Comparison of ENCODE assay signal across 2 cellular contexts in the genomic region with DNA sequence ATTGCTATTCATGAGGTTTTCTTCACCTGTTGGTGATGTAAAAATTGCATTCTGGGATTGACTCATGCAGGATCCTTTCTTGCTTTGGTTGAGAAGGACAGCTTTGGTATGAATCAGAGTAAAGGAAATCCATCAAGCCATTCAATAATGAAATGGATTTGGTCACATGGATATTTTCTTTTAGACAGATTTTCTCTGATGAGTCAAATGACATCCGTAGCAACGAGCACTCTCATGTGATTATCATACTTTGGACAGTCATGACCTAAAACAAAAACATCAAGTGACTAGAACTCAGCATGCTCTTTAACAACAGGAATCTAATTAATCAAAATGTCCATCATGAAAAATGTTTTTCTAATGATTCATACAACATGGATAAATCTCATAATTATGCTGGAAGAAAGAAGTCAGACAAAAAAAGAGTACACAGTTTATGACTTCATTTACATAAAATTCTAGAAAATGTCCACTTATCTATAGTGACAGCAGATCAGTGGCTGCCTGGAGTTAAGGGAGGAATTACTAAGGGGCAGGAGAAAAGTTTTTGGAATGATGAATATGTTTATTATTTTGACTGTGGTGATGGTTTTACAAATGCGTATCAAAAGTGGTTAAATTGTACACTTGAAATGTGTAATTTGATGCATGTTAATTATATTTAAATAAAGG.
TF ChIP-seq lines count a peak whose summit lies in the region.

No MANE protein-coding gene starts in this region.

TF ChIP-seq in HEK293, 187 proteins besides CTCF, POLR2A, EP300 and RAD21 (continued from another document and continues in another):
- TF ChIP-seq, protein P1, sequence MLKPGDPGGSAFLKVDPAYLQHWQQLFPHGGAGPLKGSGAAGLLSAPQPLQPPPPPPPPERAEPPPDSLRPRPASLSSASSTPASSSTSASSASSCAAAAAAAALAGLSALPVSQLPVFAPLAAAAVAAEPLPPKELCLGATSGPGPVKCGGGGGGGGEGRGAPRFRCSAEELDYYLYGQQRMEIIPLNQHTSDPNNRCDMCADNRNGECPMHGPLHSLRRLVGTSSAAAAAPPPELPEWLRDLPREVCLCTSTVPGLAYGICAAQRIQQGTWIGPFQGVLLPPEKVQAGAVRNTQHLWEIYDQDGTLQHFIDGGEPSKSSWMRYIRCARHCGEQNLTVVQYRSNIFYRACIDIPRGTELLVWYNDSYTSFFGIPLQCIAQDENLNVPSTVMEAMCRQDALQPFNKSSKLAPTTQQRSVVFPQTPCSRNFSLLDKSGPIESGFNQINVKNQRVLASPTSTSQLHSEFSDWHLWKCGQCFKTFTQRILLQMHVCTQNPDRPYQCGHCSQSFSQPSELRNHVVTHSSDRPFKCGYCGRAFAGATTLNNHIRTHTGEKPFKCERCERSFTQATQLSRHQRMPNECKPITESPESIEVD (tag by site-specific recombination; IDR thresholded peaks at IDR 0.05): peak; percentile 84
- TF ChIP-seq ZNF366 (tag by site-specific recombination; conservative IDR thresholded peaks at IDR 0.05): peak; percentile 70; the same call in 1 of the 2 replicates
- no peak for TF ChIP-seq HOXA7 (CRISPR knock-in tag; IDR thresholded peaks at IDR 0.05; ENCODE audit: borderline replicate concordance)
- TF ChIP-seq YY1 (tag by site-specific recombination; IDR thresholded peaks at IDR 0.05): no peak
- TF ChIP-seq, protein P2, sequence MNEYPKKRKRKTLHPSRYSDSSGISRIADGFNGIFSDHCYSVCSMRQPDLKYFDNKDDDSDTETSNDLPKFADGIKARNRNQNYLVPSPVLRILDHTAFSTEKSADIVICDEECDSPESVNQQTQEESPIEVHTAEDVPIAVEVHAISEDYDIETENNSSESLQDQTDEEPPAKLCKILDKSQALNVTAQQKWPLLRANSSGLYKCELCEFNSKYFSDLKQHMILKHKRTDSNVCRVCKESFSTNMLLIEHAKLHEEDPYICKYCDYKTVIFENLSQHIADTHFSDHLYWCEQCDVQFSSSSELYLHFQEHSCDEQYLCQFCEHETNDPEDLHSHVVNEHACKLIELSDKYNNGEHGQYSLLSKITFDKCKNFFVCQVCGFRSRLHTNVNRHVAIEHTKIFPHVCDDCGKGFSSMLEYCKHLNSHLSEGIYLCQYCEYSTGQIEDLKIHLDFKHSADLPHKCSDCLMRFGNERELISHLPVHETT (tag by site-specific recombination; IDR thresholded peaks at IDR 0.05): 0 out of 2 replicates have a peak, but pooled peaks have one; percentile 22
- TF ChIP-seq ZFP37 (tag by site-specific recombination; IDR thresholded peaks at IDR 0.05): no peak
- no peak for TF ChIP-seq WT1 (tag by site-specific recombination; IDR thresholded peaks at IDR 0.05)
- no peak for TF ChIP-seq ZNF114 (tag by site-specific recombination; IDR thresholded peaks at IDR 0.05)
- 0 out of 2 replicates have a peak, but pooled peaks have one; percentile 18 for TF ChIP-seq SP7 (tag by site-specific recombination; IDR thresholded peaks at IDR 0.05)
- TF ChIP-seq, protein P3, sequence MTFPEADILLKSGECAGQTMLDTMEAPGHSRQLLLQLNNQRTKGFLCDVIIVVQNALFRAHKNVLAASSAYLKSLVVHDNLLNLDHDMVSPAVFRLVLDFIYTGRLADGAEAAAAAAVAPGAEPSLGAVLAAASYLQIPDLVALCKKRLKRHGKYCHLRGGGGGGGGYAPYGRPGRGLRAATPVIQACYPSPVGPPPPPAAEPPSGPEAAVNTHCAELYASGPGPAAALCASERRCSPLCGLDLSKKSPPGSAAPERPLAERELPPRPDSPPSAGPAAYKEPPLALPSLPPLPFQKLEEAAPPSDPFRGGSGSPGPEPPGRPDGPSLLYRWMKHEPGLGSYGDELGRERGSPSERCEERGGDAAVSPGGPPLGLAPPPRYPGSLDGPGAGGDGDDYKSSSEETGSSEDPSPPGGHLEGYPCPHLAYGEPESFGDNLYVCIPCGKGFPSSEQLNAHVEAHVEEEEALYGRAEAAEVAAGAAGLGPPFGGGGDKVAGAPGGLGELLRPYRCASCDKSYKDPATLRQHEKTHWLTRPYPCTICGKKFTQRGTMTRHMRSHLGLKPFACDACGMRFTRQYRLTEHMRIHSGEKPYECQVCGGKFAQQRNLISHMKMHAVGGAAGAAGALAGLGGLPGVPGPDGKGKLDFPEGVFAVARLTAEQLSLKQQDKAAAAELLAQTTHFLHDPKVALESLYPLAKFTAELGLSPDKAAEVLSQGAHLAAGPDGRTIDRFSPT (tag by site-specific recombination; IDR thresholded peaks at IDR 0.05): 0 out of 2 replicates have a peak, but pooled peaks have one; percentile 44
- TF ChIP-seq ZNF23 (tag by site-specific recombination; IDR thresholded peaks at IDR 0.05; ENCODE audit: borderline replicate concordance): no peak
- no peak for TF ChIP-seq ZNF521 (tag by site-specific recombination; IDR thresholded peaks at IDR 0.05)
- no peak for TF ChIP-seq ZNF610 (tag by site-specific recombination; IDR thresholded peaks at IDR 0.05; ENCODE audit: borderline replicate concordance)
- peak; percentile 56 for TF ChIP-seq ZBTB17 (tag by site-specific recombination; IDR thresholded peaks at IDR 0.05)
- no peak for TF ChIP-seq ZBTB1 (tag by site-specific recombination; IDR thresholded peaks at IDR 0.05)
- peak; percentile 80 for TF ChIP-seq ZEB2 (tag by site-specific recombination; IDR thresholded peaks at IDR 0.05)
- TF ChIP-seq, protein P4, sequence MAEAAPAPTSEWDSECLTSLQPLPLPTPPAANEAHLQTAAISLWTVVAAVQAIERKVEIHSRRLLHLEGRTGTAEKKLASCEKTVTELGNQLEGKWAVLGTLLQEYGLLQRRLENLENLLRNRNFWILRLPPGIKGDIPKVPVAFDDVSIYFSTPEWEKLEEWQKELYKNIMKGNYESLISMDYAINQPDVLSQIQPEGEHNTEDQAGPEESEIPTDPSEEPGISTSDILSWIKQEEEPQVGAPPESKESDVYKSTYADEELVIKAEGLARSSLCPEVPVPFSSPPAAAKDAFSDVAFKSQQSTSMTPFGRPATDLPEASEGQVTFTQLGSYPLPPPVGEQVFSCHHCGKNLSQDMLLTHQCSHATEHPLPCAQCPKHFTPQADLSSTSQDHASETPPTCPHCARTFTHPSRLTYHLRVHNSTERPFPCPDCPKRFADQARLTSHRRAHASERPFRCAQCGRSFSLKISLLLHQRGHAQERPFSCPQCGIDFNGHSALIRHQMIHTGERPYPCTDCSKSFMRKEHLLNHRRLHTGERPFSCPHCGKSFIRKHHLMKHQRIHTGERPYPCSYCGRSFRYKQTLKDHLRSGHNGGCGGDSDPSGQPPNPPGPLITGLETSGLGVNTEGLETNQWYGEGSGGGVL (tag by site-specific recombination; IDR thresholded peaks at IDR 0.05): no peak
- TF ChIP-seq, protein P5, sequence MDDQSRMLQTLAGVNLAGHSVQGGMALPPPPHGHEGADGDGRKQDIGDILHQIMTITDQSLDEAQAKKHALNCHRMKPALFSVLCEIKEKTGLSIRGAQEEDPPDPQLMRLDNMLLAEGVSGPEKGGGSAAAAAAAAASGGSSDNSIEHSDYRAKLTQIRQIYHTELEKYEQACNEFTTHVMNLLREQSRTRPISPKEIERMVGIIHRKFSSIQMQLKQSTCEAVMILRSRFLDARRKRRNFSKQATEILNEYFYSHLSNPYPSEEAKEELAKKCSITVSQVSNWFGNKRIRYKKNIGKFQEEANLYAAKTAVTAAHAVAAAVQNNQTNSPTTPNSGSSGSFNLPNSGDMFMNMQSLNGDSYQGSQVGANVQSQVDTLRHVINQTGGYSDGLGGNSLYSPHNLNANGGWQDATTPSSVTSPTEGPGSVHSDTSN (CRISPR knock-in tag; IDR thresholded peaks at IDR 0.05): no peak
- peak; percentile 76 for TF ChIP-seq ZNF629 (tag by site-specific recombination; IDR thresholded peaks at IDR 0.05)
- 0 out of 2 replicates have a peak, but pooled peaks have one; percentile 42 for TF ChIP-seq SCRT2 (tag by site-specific recombination; IDR thresholded peaks at IDR 0.05)
- TF ChIP-seq HOXD13 (CRISPR knock-in tag; IDR thresholded peaks at IDR 0.05; ENCODE audit: borderline replicate concordance): no peak

TF ChIP-seq in K562, 482 proteins besides CTCF, POLR2A, EP300 and RAD21 (continued from another document):
- TF ChIP-seq, protein P6, sequence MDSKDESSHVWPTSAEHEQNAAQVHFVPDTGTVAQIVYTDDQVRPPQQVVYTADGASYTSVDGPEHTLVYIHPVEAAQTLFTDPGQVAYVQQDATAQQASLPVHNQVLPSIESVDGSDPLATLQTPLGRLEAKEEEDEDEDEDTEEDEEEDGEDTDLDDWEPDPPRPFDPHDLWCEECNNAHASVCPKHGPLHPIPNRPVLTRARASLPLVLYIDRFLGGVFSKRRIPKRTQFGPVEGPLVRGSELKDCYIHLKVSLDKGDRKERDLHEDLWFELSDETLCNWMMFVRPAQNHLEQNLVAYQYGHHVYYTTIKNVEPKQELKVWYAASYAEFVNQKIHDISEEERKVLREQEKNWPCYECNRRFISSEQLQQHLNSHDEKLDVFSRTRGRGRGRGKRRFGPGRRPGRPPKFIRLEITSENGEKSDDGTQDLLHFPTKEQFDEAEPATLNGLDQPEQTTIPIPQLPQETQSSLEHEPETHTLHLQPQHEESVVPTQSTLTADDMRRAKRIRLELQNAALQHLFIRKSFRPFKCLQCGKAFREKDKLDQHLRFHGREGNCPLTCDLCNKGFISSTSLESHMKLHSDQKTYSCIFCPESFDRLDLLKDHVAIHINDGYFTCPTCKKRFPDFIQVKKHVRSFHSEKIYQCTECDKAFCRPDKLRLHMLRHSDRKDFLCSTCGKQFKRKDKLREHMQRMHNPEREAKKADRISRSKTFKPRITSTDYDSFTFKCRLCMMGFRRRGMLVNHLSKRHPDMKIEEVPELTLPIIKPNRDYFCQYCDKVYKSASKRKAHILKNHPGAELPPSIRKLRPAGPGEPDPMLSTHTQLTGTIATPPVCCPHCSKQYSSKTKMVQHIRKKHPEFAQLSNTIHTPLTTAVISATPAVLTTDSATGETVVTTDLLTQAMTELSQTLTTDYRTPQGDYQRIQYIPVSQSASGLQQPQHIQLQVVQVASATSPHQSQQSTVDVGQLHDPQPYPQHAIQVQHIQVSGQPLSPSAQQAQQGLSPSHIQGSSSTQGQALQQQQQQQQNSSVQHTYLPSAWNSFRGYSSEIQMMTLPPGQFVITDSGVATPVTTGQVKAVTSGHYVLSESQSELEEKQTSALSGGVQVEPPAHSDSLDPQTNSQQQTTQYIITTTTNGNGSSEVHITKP (IDR thresholded peaks at IDR 0.05; ENCODE audit: partially characterized antibody): no peak
- TF ChIP-seq ZNF778 (CRISPR knock-in tag; IDR thresholded peaks at IDR 0.05): no peak
- TF ChIP-seq, protein P7, sequence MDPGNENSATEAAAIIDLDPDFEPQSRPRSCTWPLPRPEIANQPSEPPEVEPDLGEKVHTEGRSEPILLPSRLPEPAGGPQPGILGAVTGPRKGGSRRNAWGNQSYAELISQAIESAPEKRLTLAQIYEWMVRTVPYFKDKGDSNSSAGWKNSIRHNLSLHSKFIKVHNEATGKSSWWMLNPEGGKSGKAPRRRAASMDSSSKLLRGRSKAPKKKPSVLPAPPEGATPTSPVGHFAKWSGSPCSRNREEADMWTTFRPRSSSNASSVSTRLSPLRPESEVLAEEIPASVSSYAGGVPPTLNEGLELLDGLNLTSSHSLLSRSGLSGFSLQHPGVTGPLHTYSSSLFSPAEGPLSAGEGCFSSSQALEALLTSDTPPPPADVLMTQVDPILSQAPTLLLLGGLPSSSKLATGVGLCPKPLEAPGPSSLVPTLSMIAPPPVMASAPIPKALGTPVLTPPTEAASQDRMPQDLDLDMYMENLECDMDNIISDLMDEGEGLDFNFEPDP (CRISPR knock-in tag; IDR thresholded peaks at IDR 0.05): no peak
- TF ChIP-seq, protein P8, sequence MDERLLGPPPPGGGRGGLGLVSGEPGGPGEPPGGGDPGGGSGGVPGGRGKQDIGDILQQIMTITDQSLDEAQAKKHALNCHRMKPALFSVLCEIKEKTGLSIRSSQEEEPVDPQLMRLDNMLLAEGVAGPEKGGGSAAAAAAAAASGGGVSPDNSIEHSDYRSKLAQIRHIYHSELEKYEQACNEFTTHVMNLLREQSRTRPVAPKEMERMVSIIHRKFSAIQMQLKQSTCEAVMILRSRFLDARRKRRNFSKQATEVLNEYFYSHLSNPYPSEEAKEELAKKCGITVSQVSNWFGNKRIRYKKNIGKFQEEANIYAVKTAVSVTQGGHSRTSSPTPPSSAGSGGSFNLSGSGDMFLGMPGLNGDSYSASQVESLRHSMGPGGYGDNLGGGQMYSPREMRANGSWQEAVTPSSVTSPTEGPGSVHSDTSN (CRISPR knock-in tag; IDR thresholded peaks at IDR 0.05; ENCODE audit: low read depth): no peak
- TF ChIP-seq, protein P8 (tag; conservative IDR thresholded peaks at IDR 0.05; ENCODE audit: low read depth): peak; percentile 43
- TF ChIP-seq, protein P9, sequence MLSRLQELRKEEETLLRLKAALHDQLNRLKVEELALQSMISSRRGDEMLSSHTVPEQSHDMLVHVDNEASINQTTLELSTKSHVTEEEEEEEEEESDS (CRISPR knock-in tag; IDR thresholded peaks at IDR 0.05): no peak
- no peak for TF ChIP-seq RBM39 (optimal IDR thresholded peaks at IDR 0.05; ENCODE audit: low read depth, low read length)
- no peak for TF ChIP-seq SRSF9 (IDR thresholded peaks at IDR 0.05; ENCODE audit: borderline replicate concordance, low read depth, low read length)
- 0 out of 2 replicates have a peak, but pooled peaks have one; percentile 25 for TF ChIP-seq FOSL1 (tag; conservative IDR thresholded peaks at IDR 0.05)
- no peak for TF ChIP-seq HDAC2 (IDR thresholded peaks at IDR 0.05)
- TF ChIP-seq GATAD2B (IDR thresholded peaks at IDR 0.05; ENCODE audit: borderline replicate concordance): no peak
- TF ChIP-seq CBFB (CRISPR knock-in tag; IDR thresholded peaks at IDR 0.05): no peak
- TF ChIP-seq MCM3 (IDR thresholded peaks at IDR 0.05): no peak
- no peak for TF ChIP-seq NCOA6 (IDR thresholded peaks at IDR 0.05)
